ENCODE assay signal across 8 cellular contexts in genomic region chr7:2157473-2158279, GRCh38.
DNase-seq lines count a peak whose midpoint lies in the region; ATAC-seq, FAIRE-seq and TF ChIP-seq lines count a peak whose summit lies in the region.

No MANE protein-coding gene starts in this region.

- H3K9me2 ChIP-seq in Karpas-422 (replicated peaks; ENCODE audit: insufficient read depth, low read length), result no peaks in the 10 kb centered on the region

- POLR2A ChIA-PET in AG04450 (lab: Yijun Ruan, JAX), result interaction anchor here (0.7 to 1.5 kb wide), 6 partner anchors 9 to 245 kb away, joined by 3 to 5 read pairs (median 4); no protein-coding TSS in a partner anchor

- H3K9ac ChIP-seq in Karpas-422 (ENCODE audit: low read length), result no peak overlapping the region

- no peaks in the 10 kb centered on the region for H4K20me1 ChIP-seq in Karpas-422 (ENCODE audit: insufficient read depth, low read depth, low read length)

- peaks cover 12% of the 10 kb centered on the region; the same call in 1 of the 2 replicates for H3K79me2 ChIP-seq in Karpas-422 (ENCODE audit: low read length)

- no peak for TF ChIP-seq CTCF in AG04450 (IDR thresholded peaks at IDR 0.05; ENCODE audit: low read depth, low read length)
- TF ChIP-seq CTCF in thyroid gland (IDR thresholded peaks at IDR 0.05), result no peak

- H3K27me3 ChIP-seq in AG04450 (ENCODE audit: control insufficient read depth, insufficient read depth, low read length) (no peaks in the 10 kb centered on the region), thyroid gland (no peaks in the 10 kb centered on the region), Karpas-422 (ENCODE audit: low read length) (no peaks in the 10 kb centered on the region)

- H3K27ac ChIP-seq in AG04450 (ENCODE audit: low read depth, low read length) (peak overlapping the region; percentile 75), angular gyrus (ENCODE audit: low read depth, low read length) (peak overlapping the region; percentile 97), thyroid gland (peak overlapping the region; percentile 33 to 79 (median 64)), Karpas-422 (ENCODE audit: low read length) (no peak overlapping the region)

- 44 to 46% methylated on average over 17 to 19 of the region's 19 CpGs for WGBS in thyroid gland, 2 donors

- H3K9me3 ChIP-seq in AG04450 (ENCODE audit: control insufficient read depth, insufficient read depth, low read length) (peaks cover 5% of the 10 kb centered on the region; the same call in 1 of the 2 replicates), thyroid gland (no peaks in the 10 kb centered on the region), Karpas-422 (ENCODE audit: low read length) (no peaks in the 10 kb centered on the region)

- peaks cover 12 to 22% of the 10 kb centered on the region in 2 donors for H3K4me1 ChIP-seq in thyroid gland
- H3K4me1 ChIP-seq in Karpas-422 (ENCODE audit: low read length), result peaks cover 9% of the 10 kb centered on the region

- CTCF ChIA-PET in AG04450 (lab: Charles Lee), result interaction anchor here (0.8 to 1.6 kb wide), 3 partner anchors 37 to 53 kb away, joined by 4 to 5 read pairs (median 4); no protein-coding TSS in a partner anchor

- FAIRE-seq in islet of Langerhans (lab: Jason Lieb, UNC), result peak; percentile 9

- no peak for TF ChIP-seq POLR2A in thyroid gland (IDR thresholded peaks at IDR 0.05)

- intact Hi-C loops in thyroid gland (cut with DNase I), result no loop called here

- H3K4me3 ChIP-seq in AG04450 (ENCODE audit: low read depth, low read length) (peak overlapping the region; percentile 27; the same call in 1 of the 2 replicates), thyroid gland (replicated peaks in 1 of 3) (no peak overlapping the region), Karpas-422 (ENCODE audit: low read length) (no peak overlapping the region)

- no peaks in the 10 kb centered on the region for H3K36me3 ChIP-seq in thyroid gland
- H3K36me3 ChIP-seq in Karpas-422 (ENCODE audit: insufficient read depth, low read length), result no peaks in the 10 kb centered on the region

- H2AFZ ChIP-seq in Karpas-422 (ENCODE audit: low read length), result no peak overlapping the region

- H3K4me2 ChIP-seq in Karpas-422 (ENCODE audit: low read depth, low read length, poor library complexity, severe bottlenecking), result no peak overlapping the region

- DNase-seq in AG04450 (ENCODE audit: low read depth, low spot score), result peak; percentile 89
- DNase-seq in MV-4-11 (lab: John Stamatoyannopoulos, UW), result peak; percentile 51
- peak; percentile 76 to 79 for DNase-seq in thyroid gland
- no peak for DNase-seq in Karpas-422

- ATAC-seq in HG02588 (IDR thresholded peaks at IDR 0.05; ENCODE audit: unreplicated experiment), result no peak
- no peak for ATAC-seq in HG02759 (IDR thresholded peaks at IDR 0.05; ENCODE audit: unreplicated experiment)
